In genomic region chr17:65841116-65841515, GRCh38 we compare ENCODE assay signal across 21 cellular contexts.
"Had no signal": no experiment of that assay in that cellular context is flagged by ENCODE, and none has a peak within 500 bp of the region (broad histone marks: within the 10 kb centered on the region; RNA-seq: fewer than 3 reads in every experiment).

No MANE protein-coding gene starts in this region.

- ATAC-seq: Panc1 had no signal

- H3K27me3 ChIP-seq: MG63 had no signal

- H3K9ac ChIP-seq: SK-N-SH had no signal

- H3K27ac ChIP-seq: HL-60, RWPE1 had no signal

- DNase-seq: Karpas-422, KG1, MG63, NCI-H1092, NCI-H1105 treated with DMSO at 0.1 percent for 48 hours, NCI-H1417 treated with DMSO at 0.1 percent for 48 hours, NCI-H146, NCI-H1694 treated with DMSO at 0.1 percent for 48 hours, NCI-H1930, NCI-H2107, NCI-H226, NCI-H446, NCI-H510A, NCI-H524 treated with DMSO at 0.1 percent for 48 hours, NCI-H69, NCI-H774, SHP77, SK-N-SH had no signal

- H3K4me3 ChIP-seq: MG63 had no signal

- H3K36me3 ChIP-seq: MG63 had no signal

- H3K4me2 ChIP-seq: SK-N-SH had no signal
